1 cellular context compared by ENCODE assay signal in the genomic region with DNA sequence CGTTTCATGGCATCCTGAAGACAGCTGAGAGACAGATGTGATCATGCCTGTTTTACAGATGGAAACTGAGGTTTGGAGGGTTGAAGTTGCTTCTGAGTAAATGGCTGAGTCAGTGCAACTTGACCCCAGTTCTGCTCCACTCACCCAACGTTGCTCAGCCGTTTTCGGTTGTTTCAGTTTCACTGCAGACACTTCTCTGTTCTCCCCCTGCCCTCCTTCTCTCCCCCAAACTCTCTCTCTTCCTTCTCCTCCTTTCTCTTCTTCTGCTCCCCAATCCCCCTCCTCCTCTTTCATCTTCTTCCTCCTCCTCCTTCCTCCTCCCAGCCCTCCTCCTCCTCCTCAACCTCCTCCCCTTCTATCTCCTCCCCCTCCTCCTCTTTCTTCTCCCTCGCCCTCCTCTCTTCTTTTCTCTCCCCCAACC.
A peak's percentile ranks its signal among the peaks of the same experiment; 100 is the strongest.
TF ChIP-seq lines count a peak whose summit lies in the region.

No MANE protein-coding gene starts in this region.

TF ChIP-seq in HepG2, 621 proteins besides CTCF, POLR2A, EP300 and RAD21:
- no peak for TF ChIP-seq ZNF570 (CRISPR knock-in tag; IDR thresholded peaks at IDR 0.05; ENCODE audit: borderline replicate concordance)
- TF ChIP-seq PTBP1 (IDR thresholded peaks at IDR 0.05; ENCODE audit: low read depth, low read length, poor library complexity, severe bottlenecking): no peak
- no peak for TF ChIP-seq NAIF1 (CRISPR knock-in tag; IDR thresholded peaks at IDR 0.05; ENCODE audit: borderline replicate concordance)
- no peak for TF ChIP-seq NFE2 (CRISPR knock-in tag; IDR thresholded peaks at IDR 0.05)
- TF ChIP-seq SP1 (IDR thresholded peaks at IDR 0.05): no peak
- no peak for TF ChIP-seq SP1 (CRISPR knock-in tag; IDR thresholded peaks at IDR 0.05)
- no peak for TF ChIP-seq GTF2F1 (IDR thresholded peaks at IDR 0.05; ENCODE audit: low read length)
- no peak for TF ChIP-seq THYN1 (CRISPR knock-in tag; IDR thresholded peaks at IDR 0.05; ENCODE audit: borderline replicate concordance, low read depth)
- TF ChIP-seq NFE2L1 (CRISPR knock-in tag; IDR thresholded peaks at IDR 0.05; ENCODE audit: borderline replicate concordance): no peak
- TF ChIP-seq ZNF180 (CRISPR knock-in tag; IDR thresholded peaks at IDR 0.05; ENCODE audit: borderline replicate concordance, low read depth): no peak
- no peak for TF ChIP-seq SMARCE1 (IDR thresholded peaks at IDR 0.05; ENCODE audit: borderline replicate concordance)
- no peak for TF ChIP-seq ZNF362 (CRISPR knock-in tag; IDR thresholded peaks at IDR 0.05; ENCODE audit: borderline replicate concordance)
- TF ChIP-seq MAFK (conservative IDR thresholded peaks at IDR 0.05 in 1 of 2, IDR thresholded peaks at IDR 0.05 in 1 of 2; ENCODE audit: low read length in 2 of 2): peak; percentile 44 to 52
- TF ChIP-seq, protein P1, sequence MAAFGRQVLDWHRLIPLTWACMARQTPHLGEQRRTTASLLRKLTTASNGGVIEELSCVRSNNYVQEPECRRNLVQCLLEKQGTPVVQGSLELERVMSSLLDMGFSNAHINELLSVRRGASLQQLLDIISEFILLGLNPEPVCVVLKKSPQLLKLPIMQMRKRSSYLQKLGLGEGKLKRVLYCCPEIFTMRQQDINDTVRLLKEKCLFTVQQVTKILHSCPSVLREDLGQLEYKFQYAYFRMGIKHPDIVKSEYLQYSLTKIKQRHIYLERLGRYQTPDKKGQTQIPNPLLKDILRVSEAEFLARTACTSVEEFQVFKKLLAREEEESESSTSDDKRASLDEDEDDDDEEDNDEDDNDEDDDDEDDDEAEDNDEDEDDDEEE (CRISPR knock-in tag; IDR thresholded peaks at IDR 0.05): no peak
- TF ChIP-seq NFRKB (IDR thresholded peaks at IDR 0.05): 0 out of 2 replicates have a peak, but pooled peaks have one; percentile 5
- no peak for TF ChIP-seq NONO (IDR thresholded peaks at IDR 0.05)
- no peak for TF ChIP-seq NONO (CRISPR knock-in tag; conservative IDR thresholded peaks at IDR 0.05)
- no peak for TF ChIP-seq ZNF138 (CRISPR knock-in tag; IDR thresholded peaks at IDR 0.05; ENCODE audit: low read depth)
- peak; percentile 11; the same call in 1 of the 2 replicates for TF ChIP-seq FOXP1 (IDR thresholded peaks at IDR 0.05)
- TF ChIP-seq FOXP1 (CRISPR knock-in tag; IDR thresholded peaks at IDR 0.05): no peak
- TF ChIP-seq ZSCAN22 (CRISPR knock-in tag; IDR thresholded peaks at IDR 0.05): no peak
- no peak for TF ChIP-seq RARG (CRISPR knock-in tag; IDR thresholded peaks at IDR 0.05; ENCODE audit: low read depth)
- TF ChIP-seq ZNF484 (CRISPR knock-in tag; IDR thresholded peaks at IDR 0.05; ENCODE audit: borderline replicate concordance, low read depth): no peak
- no peak for TF ChIP-seq CBX5 (CRISPR knock-in tag; IDR thresholded peaks at IDR 0.05; ENCODE audit: borderline replicate concordance)
- TF ChIP-seq ZNF607 (CRISPR knock-in tag; IDR thresholded peaks at IDR 0.05; ENCODE audit: borderline replicate concordance): no peak
- no peak for TF ChIP-seq ZNF235 (CRISPR knock-in tag; IDR thresholded peaks at IDR 0.05; ENCODE audit: borderline replicate concordance)
- no peak for TF ChIP-seq ZBTB42 (CRISPR knock-in tag; IDR thresholded peaks at IDR 0.05)
- no peak for TF ChIP-seq YY1 (IDR thresholded peaks at IDR 0.05; ENCODE audit: insufficient read depth, insufficient replicate concordance, low read depth, low read length)
- TF ChIP-seq, protein P2, sequence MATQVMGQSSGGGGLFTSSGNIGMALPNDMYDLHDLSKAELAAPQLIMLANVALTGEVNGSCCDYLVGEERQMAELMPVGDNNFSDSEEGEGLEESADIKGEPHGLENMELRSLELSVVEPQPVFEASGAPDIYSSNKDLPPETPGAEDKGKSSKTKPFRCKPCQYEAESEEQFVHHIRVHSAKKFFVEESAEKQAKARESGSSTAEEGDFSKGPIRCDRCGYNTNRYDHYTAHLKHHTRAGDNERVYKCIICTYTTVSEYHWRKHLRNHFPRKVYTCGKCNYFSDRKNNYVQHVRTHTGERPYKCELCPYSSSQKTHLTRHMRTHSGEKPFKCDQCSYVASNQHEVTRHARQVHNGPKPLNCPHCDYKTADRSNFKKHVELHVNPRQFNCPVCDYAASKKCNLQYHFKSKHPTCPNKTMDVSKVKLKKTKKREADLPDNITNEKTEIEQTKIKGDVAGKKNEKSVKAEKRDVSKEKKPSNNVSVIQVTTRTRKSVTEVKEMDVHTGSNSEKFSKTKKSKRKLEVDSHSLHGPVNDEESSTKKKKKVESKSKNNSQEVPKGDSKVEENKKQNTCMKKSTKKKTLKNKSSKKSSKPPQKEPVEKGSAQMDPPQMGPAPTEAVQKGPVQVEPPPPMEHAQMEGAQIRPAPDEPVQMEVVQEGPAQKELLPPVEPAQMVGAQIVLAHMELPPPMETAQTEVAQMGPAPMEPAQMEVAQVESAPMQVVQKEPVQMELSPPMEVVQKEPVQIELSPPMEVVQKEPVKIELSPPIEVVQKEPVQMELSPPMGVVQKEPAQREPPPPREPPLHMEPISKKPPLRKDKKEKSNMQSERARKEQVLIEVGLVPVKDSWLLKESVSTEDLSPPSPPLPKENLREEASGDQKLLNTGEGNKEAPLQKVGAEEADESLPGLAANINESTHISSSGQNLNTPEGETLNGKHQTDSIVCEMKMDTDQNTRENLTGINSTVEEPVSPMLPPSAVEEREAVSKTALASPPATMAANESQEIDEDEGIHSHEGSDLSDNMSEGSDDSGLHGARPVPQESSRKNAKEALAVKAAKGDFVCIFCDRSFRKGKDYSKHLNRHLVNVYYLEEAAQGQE (IDR thresholded peaks at IDR 0.05; ENCODE audit: borderline replicate concordance in 1 of 2, low read depth in 1 of 2, low read length in 2 of 2): no peak
- TF ChIP-seq CEBPB (IDR thresholded peaks at IDR 0.05; ENCODE audit: borderline replicate concordance, low read depth, low read length): no peak
- no peak for TF ChIP-seq ZNF605 (CRISPR knock-in tag; IDR thresholded peaks at IDR 0.05)
- TF ChIP-seq CEBPG (CRISPR knock-in tag; IDR thresholded peaks at IDR 0.05): no peak
- no peak for TF ChIP-seq GATAD2A (CRISPR knock-in tag; IDR thresholded peaks at IDR 0.05)
- no peak for TF ChIP-seq ARNT (IDR thresholded peaks at IDR 0.05)
- no peak for TF ChIP-seq ZNF563 (CRISPR knock-in tag; IDR thresholded peaks at IDR 0.05)
- TF ChIP-seq PAWR (CRISPR knock-in tag; IDR thresholded peaks at IDR 0.05; ENCODE audit: borderline replicate concordance): no peak
- no peak for TF ChIP-seq EED (CRISPR knock-in tag; IDR thresholded peaks at IDR 0.05)
- TF ChIP-seq, protein P3, sequence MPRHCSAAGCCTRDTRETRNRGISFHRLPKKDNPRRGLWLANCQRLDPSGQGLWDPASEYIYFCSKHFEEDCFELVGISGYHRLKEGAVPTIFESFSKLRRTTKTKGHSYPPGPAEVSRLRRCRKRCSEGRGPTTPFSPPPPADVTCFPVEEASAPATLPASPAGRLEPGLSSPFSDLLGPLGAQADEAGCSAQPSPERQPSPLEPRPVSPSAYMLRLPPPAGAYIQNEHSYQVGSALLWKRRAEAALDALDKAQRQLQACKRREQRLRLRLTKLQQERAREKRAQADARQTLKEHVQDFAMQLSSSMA (CRISPR knock-in tag; IDR thresholded peaks at IDR 0.05): no peak
- no peak for TF ChIP-seq PBX2 (CRISPR knock-in tag; IDR thresholded peaks at IDR 0.05)
- TF ChIP-seq ZNF263 (CRISPR knock-in tag; IDR thresholded peaks at IDR 0.05): 0 out of 2 replicates have a peak, but pooled peaks have one; percentile 51
- TF ChIP-seq NFIC (IDR thresholded peaks at IDR 0.05; ENCODE audit: low read length): no peak
- TF ChIP-seq KLF16 (CRISPR knock-in tag; IDR thresholded peaks at IDR 0.05): no peak
- no peak for TF ChIP-seq CSRNP1 (CRISPR knock-in tag; IDR thresholded peaks at IDR 0.05)
- TF ChIP-seq GABPB1 (CRISPR knock-in tag; IDR thresholded peaks at IDR 0.05): no peak
- no peak for TF ChIP-seq ARID2 (CRISPR knock-in tag; IDR thresholded peaks at IDR 0.05; ENCODE audit: borderline replicate concordance)
- TF ChIP-seq ZNF7 (CRISPR knock-in tag; IDR thresholded peaks at IDR 0.05): no peak
- TF ChIP-seq HNRNPK (IDR thresholded peaks at IDR 0.05; ENCODE audit: low read depth, low read length, poor library complexity, severe bottlenecking): peak; percentile 45
- no peak for TF ChIP-seq ZNF331 (CRISPR knock-in tag; IDR thresholded peaks at IDR 0.05)
- TF ChIP-seq MBD4 (IDR thresholded peaks at IDR 0.05; ENCODE audit: borderline replicate concordance, low read length): no peak
- no peak for TF ChIP-seq SCMH1 (CRISPR knock-in tag; IDR thresholded peaks at IDR 0.05; ENCODE audit: borderline replicate concordance)
- no peak for TF ChIP-seq TCF7 (IDR thresholded peaks at IDR 0.05; ENCODE audit: low read depth)
- TF ChIP-seq PCBP2 (optimal IDR thresholded peaks at IDR 0.05; ENCODE audit: low read depth, low read length, poor library complexity, severe bottlenecking): peak; percentile 90
- TF ChIP-seq CCAR2 (optimal IDR thresholded peaks at IDR 0.05; ENCODE audit: low read depth, low read length): no peak
- peak; percentile 48 for TF ChIP-seq MAFF (IDR thresholded peaks at IDR 0.05; ENCODE audit: low read depth, low read length)
- no peak for TF ChIP-seq MAF1 (CRISPR knock-in tag; IDR thresholded peaks at IDR 0.05; ENCODE audit: borderline replicate concordance)
- no peak for TF ChIP-seq ZNF782 (CRISPR knock-in tag; IDR thresholded peaks at IDR 0.05; ENCODE audit: borderline replicate concordance)
- TF ChIP-seq ZBTB37 (CRISPR knock-in tag; IDR thresholded peaks at IDR 0.05): no peak
- TF ChIP-seq, protein P4, sequence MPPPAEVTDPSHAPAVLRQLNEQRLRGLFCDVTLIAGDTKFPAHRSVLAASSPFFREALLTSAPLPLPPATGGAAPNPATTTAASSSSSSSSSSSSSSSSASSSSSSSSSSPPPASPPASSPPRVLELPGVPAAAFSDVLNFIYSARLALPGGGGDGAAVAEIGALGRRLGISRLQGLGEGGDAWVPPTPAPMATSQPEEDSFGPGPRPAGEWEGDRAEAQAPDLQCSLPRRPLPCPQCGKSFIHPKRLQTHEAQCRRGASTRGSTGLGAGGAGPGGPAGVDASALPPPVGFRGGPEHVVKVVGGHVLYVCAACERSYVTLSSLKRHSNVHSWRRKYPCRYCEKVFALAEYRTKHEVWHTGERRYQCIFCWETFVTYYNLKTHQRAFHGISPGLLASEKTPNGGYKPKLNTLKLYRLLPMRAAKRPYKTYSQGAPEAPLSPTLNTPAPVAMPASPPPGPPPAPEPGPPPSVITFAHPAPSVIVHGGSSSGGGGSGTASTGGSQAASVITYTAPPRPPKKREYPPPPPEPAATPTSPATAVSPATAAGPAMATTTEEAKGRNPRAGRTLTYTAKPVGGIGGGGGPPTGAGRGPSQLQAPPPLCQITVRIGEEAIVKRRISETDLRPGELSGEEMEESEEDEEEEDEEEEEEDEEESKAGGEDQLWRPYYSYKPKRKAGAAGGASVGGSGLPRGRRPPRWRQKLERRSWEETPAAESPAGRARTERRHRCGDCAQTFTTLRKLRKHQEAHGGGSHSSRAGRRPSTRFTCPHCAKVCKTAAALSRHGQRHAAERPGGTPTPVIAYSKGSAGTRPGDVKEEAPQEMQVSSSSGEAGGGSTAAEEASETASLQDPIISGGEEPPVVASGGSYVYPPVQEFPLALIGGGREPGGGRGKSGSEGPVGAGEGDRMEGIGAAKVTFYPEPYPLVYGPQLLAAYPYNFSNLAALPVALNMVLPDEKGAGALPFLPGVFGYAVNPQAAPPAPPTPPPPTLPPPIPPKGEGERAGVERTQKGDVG (CRISPR knock-in tag; IDR thresholded peaks at IDR 0.05; ENCODE audit: borderline replicate concordance): no peak
